In genomic region chr22:39462443-39463147, GRCh38 we compare ENCODE assay signal across 9 cellular contexts. TPM values are rescaled to one million over a fixed set of nuclear protein-coding genes. Genes with fewer than 3 reads are reported as not detected.
DNase-seq lines count a peak whose midpoint lies in the region; ATAC-seq, FAIRE-seq and TF ChIP-seq lines count a peak whose summit lies in the region.
"Had no signal": no experiment of that assay in that cellular context is flagged by ENCODE, and none has a peak within 500 bp of the region (broad histone marks: within the 10 kb centered on the region; RNA-seq: fewer than 3 reads in every experiment).

No MANE protein-coding gene starts in this region.

- peak; percentile 89 for FAIRE-seq in K562 (lab: Jason Lieb, UNC)
- FAIRE-seq: G401.6 had no signal

- no peak overlapping the region for H3K56ac ChIP-seq in IMR-90 (ENCODE audit: extremely low read depth, insufficient read depth, low read length)

- DNase-seq in IMR-90 (no peak), K562 (ENCODE audit: extremely low read depth in 1 of 4, low spot score in 3 of 4) (peak; percentile 52 to 83 (median 67)), left lung (no peak), thoracic aorta (ENCODE audit: low spot score) (no peak), immature natural killer cell (no peak), aorta (no peak)
- DNase-seq in activated T-cell treated with anti-CD3 and anti-CD28 coated beads, Interleukin-2, amount 50 U/mL, for 24 hours = no peak
- DNase-seq: NCI-H1417 treated with DMSO at 0.1 percent for 48 hours had no signal

- H3K9me3 Mint-ChIP-seq in immature natural killer cell = no peaks in the 10 kb centered on the region
- H3K9me3 Mint-ChIP-seq in activated T-cell treated with anti-CD3 and anti-CD28 coated beads, Interleukin-2, amount 50 U/mL, for 24 hours = no peaks in the 10 kb centered on the region

- no peaks in the 10 kb centered on the region for H3K36me3 ChIP-seq in IMR-90 (ENCODE audit: control insufficient read depth, insufficient read depth, low read length)
- H3K36me3 ChIP-seq in K562 (ENCODE audit: control insufficient read depth, insufficient read depth, low read length) = no peaks in the 10 kb centered on the region
- H3K36me3 ChIP-seq in left lung = no peaks in the 10 kb centered on the region
- H3K36me3 ChIP-seq in thoracic aorta = no peaks in the 10 kb centered on the region
- no peaks in the 10 kb centered on the region for H3K36me3 ChIP-seq in aorta (ENCODE audit: control insufficient read depth in 1 of 2, insufficient read depth in 2 of 2, low read length in 1 of 2)

- peaks cover 0 to 5% of the 10 kb centered on the region in 2 donors for H3K4me1 Mint-ChIP-seq in immature natural killer cell
- H3K4me1 Mint-ChIP-seq in activated T-cell treated with anti-CD3 and anti-CD28 coated beads, Interleukin-2, amount 50 U/mL, for 24 hours (ENCODE audit: low read depth) = peaks cover 6% of the 10 kb centered on the region

- no peak overlapping the region for H3K14ac ChIP-seq in IMR-90 (replicated peaks; ENCODE audit: low read depth, low read length)

- no peak overlapping the region for H4K8ac ChIP-seq in IMR-90 (ENCODE audit: low read depth in 2 of 2, low read length in 2 of 2)

- H3K27ac ChIP-seq in IMR-90 (ENCODE audit: insufficient read depth, low read length) (no peak overlapping the region), K562 (ENCODE audit: extremely low read depth, low read depth, low read length) (peak overlapping the region; percentile 63), left lung (peak overlapping the region; percentile 57 to 67), thoracic aorta (no peak overlapping the region), aorta (ENCODE audit: low read depth in 1 of 2, low read length in 2 of 2) (no peak overlapping the region)

- H3K4me3 Mint-ChIP-seq in immature natural killer cell = no peak overlapping the region
- no peak overlapping the region for H3K4me3 Mint-ChIP-seq in activated T-cell treated with anti-CD3 and anti-CD28 coated beads, Interleukin-2, amount 50 U/mL, for 24 hours

- no peak overlapping the region for H4K5ac ChIP-seq in IMR-90 (ENCODE audit: low read depth, low read length)

- H2AFZ ChIP-seq in IMR-90 (replicated peaks; ENCODE audit: low read length, poor library complexity) (peak overlapping the region; percentile 19), K562 (ENCODE audit: low read depth, low read length) (peak overlapping the region; percentile 42; the same call in 1 of the 2 replicates)

- H4K20me1 ChIP-seq in IMR-90 (ENCODE audit: insufficient read depth, low read length) = no peaks in the 10 kb centered on the region
- H4K20me1 ChIP-seq in K562 (replicated peaks; ENCODE audit: control insufficient read depth, insufficient read depth, low read length) = no peaks in the 10 kb centered on the region

- H3K36me3 Mint-ChIP-seq in immature natural killer cell = no peaks in the 10 kb centered on the region
- no peaks in the 10 kb centered on the region for H3K36me3 Mint-ChIP-seq in activated T-cell treated with anti-CD3 and anti-CD28 coated beads, Interleukin-2, amount 50 U/mL, for 24 hours (ENCODE audit: low read depth)

- H4K91ac ChIP-seq in IMR-90 (ENCODE audit: insufficient read depth, low read depth, low read length) = no peak overlapping the region

- in situ Hi-C loops in IMR-90 (cut with MboI; ENCODE audit: low sequenced_read_pairs) = no loop called here
- in situ Hi-C loops in K562 (cut with MboI) = no loop called here

- H3K9me3 ChIP-seq in IMR-90 (ENCODE audit: control insufficient read depth, insufficient read depth, low read length) (no peaks in the 10 kb centered on the region), K562 (replicated peaks; ENCODE audit: control insufficient read depth, insufficient read depth, low read depth, low read length) (no peaks in the 10 kb centered on the region), left lung (no peaks in the 10 kb centered on the region), thoracic aorta (no peaks in the 10 kb centered on the region), aorta (ENCODE audit: control insufficient read depth, low read length) (no peaks in the 10 kb centered on the region)

- no peak overlapping the region for H3K9ac ChIP-seq in IMR-90 (ENCODE audit: low read depth, low read length)
- H3K9ac ChIP-seq in K562 (ENCODE audit: insufficient read depth in 1 of 2, low read depth in 2 of 2, low read length in 2 of 2) = peak overlapping the region; percentile 57 to 88

- TF ChIP-seq RAD21 in IMR-90 (IDR thresholded peaks at IDR 0.05; ENCODE audit: low read length) (no peak), K562 (CRISPR knock-in tag; conservative IDR thresholded peaks at IDR 0.05 in 1 of 2, IDR thresholded peaks at IDR 0.05 in 1 of 2) (peak; percentile 41 to 66; a peak in 3 of 4 replicates)

- CTCF ChIA-PET in IMR-90 (lab: Yijun Ruan, JAX) (interaction anchor here (0.6 kb wide), 1 partner anchor 71 kb away, joined by 3 read pairs; no protein-coding TSS in a partner anchor), K562 (lab: Yijun Ruan, JAX; ENCODE audit: low intra/inter-chr PET ratio) (no interaction called here)

- ATAC-seq in IMR-90 (ENCODE audit: low read depth) = no peak
- peak; percentile 67 for ATAC-seq in K562
- peak; percentile 8 for ATAC-seq in left lung
- peak; percentile 9 for ATAC-seq in thoracic aorta (ENCODE audit: insufficient number of reproducible peaks, low FRiP score, low read depth)
- no peak for ATAC-seq in aorta (ENCODE audit: low FRiP score)

- peaks cover 11 to 18% (median 14%) of the 10 kb centered on the region in 3 donors for H3K27me3 Mint-ChIP-seq in immature natural killer cell (ENCODE audit: low read depth in 3 of 3)
- peaks cover 19% of the 10 kb centered on the region for H3K27me3 Mint-ChIP-seq in activated T-cell treated with anti-CD3 and anti-CD28 coated beads, Interleukin-2, amount 50 U/mL, for 24 hours

- intact Hi-C loops in IMR-90 (cut with micrococcal nuclease) (no loop called here), K562 (cut with micrococcal nuclease) (loop anchor here (5.0 kb wide), 1 partner anchor 55 kb away; no protein-coding TSS in a partner anchor), left lung (cut with DNase I) (no loop called here), aorta (cut with DNase I) (no loop called here)

- H3K4ac ChIP-seq in IMR-90 (ENCODE audit: low read depth, low read length) = no peak overlapping the region

- POLR2A ChIA-PET in IMR-90 (lab: Charles Lee; ENCODE audit: unreplicated experiment) (no interaction called here), K562 (lab: Yijun Ruan, JAX) (interaction anchor here (1.4 to 3.0 kb wide), 3 partner anchors 8 to 58 kb away, joined by 5 to 11 read pairs (median 6); partner anchors contain the start of gene ATF4)

- H3K27ac Mint-ChIP-seq in immature natural killer cell = no peak overlapping the region
- no peak overlapping the region for H3K27ac Mint-ChIP-seq in activated T-cell treated with anti-CD3 and anti-CD28 coated beads, Interleukin-2, amount 50 U/mL, for 24 hours

- dilution Hi-C loops in IMR-90 (cut with HindIII; ENCODE audit: low sequenced_read_pairs, unreplicated experiment) = no loop called here

- H3K9me1 ChIP-seq in IMR-90 (ENCODE audit: insufficient read depth, low read length) (no peaks in the 10 kb centered on the region), K562 (ENCODE audit: control insufficient read depth, insufficient read depth, low read length) (no peaks in the 10 kb centered on the region)

- TF ChIP-seq CTCF in IMR-90 (conservative IDR thresholded peaks at IDR 0.05; ENCODE audit: low read depth, low read length) (no peak), K562 (IDR thresholded peaks at IDR 0.05 in 2 of 3, conservative IDR thresholded peaks at IDR 0.05 in 1 of 3; ENCODE audit: insufficient read depth in 2 of 3, low read depth in 1 of 3, low read length in 3 of 3) (peak; percentile 44 to 58 (median 53); a peak in 5 of 6 replicates), left lung (IDR thresholded peaks at IDR 0.05) (no peak), thoracic aorta (IDR thresholded peaks at IDR 0.05) (no peak)

- H3K18ac ChIP-seq in IMR-90 (ENCODE audit: low read depth, low read length) = no peak overlapping the region

- H2AK5ac ChIP-seq in IMR-90 (ENCODE audit: low read depth, low read length) = no peak overlapping the region

- no peaks in the 10 kb centered on the region for H3K79me1 ChIP-seq in IMR-90 (ENCODE audit: low read depth in 1 of 2, low read length in 2 of 2)

- H3K27me3 ChIP-seq in IMR-90 (ENCODE audit: control insufficient read depth, insufficient read depth, low read length) (peaks cover 29% of the 10 kb centered on the region), K562 (ENCODE audit: control insufficient read depth in 2 of 2, insufficient read depth in 2 of 2, low read length in 2 of 2) (no peaks in the 10 kb centered on the region), left lung (peaks cover 12 to 26% of the 10 kb centered on the region in 2 donors), thoracic aorta (replicated peaks; ENCODE audit: insufficient read depth) (no peaks in the 10 kb centered on the region), aorta (ENCODE audit: control insufficient read depth in 1 of 2, insufficient read depth in 2 of 2, low read length in 1 of 2) (no peaks in the 10 kb centered on the region)

- no peak overlapping the region for H2AK9ac ChIP-seq in IMR-90 (replicated peaks; ENCODE audit: low read depth, low read length, poor library complexity)

- no peak overlapping the region for H3K4me3 ChIP-seq in IMR-90 (ENCODE audit: insufficient read depth, low read depth, low read length)
- H3K4me3 ChIP-seq in K562 = no peak overlapping the region
- H3K4me3 ChIP-seq in left lung = no peak overlapping the region
- H3K4me3 ChIP-seq in thoracic aorta = no peak overlapping the region
- H3K4me3 ChIP-seq in aorta (ENCODE audit: low read length in 2 of 2) = no peak overlapping the region

- BruUV-seq in IMR-90 (replicated peaks; lab: Mats Ljungman, UMichigan) (no TSS peak), K562 (replicated peaks; lab: Mats Ljungman, UMichigan) (no TSS peak)

- no peak for TF ChIP-seq EP300 in K562 (IDR thresholded peaks at IDR 0.05; ENCODE audit: low read length)

- TF ChIP-seq POLR2A in IMR-90 (IDR thresholded peaks at IDR 0.05; ENCODE audit: low read depth, low read length) (no peak), K562 (conservative IDR thresholded peaks at IDR 0.05) (no peak)

- 45% methylated on average over 2 of the region's 13 CpGs; no CpG with 5 or more reads in 1 of the 2 experiments for WGBS in IMR-90 (ENCODE audit: extremely low coverage in 2 of 2, insufficient read length in 1 of 2), 2 experiments
- 21% methylated on average over 13 of the region's 13 CpGs for WGBS in K562 (ENCODE audit: insufficient coverage, low coverage, missing lambda C conversion rate)
- 71 to 78% methylated on average over 13 of the region's 13 CpGs for WGBS in aorta, 2 donors

- no peak overlapping the region for H3K23ac ChIP-seq in IMR-90 (ENCODE audit: low read depth, low read length)

- H2BK20ac ChIP-seq in IMR-90 (ENCODE audit: low read depth, low read length) = no peak overlapping the region

- no peak overlapping the region for H2BK15ac ChIP-seq in IMR-90 (ENCODE audit: low read depth, low read length)

- H3K79me2 ChIP-seq in K562 (ENCODE audit: control insufficient read depth, insufficient read depth, low read length) = peaks cover 76% of the 10 kb centered on the region

- no peak overlapping the region for H3K4me2 ChIP-seq in IMR-90 (ENCODE audit: low read depth, low read length)
- peak overlapping the region; percentile 39; the same call in 1 of the 2 replicates for H3K4me2 ChIP-seq in K562 (ENCODE audit: insufficient read depth, low read length)

- H2BK120ac ChIP-seq in IMR-90 (ENCODE audit: low read depth, low read length) = no peak overlapping the region

- H2BK5ac ChIP-seq in IMR-90 (ENCODE audit: low read depth, low read length, poor library complexity, severe bottlenecking) = no peak overlapping the region

- H3K4me1 ChIP-seq in IMR-90 (ENCODE audit: control insufficient read depth, insufficient read depth, low read length) (no peaks in the 10 kb centered on the region), K562 (replicated peaks in 1 of 2; ENCODE audit: control insufficient read depth in 2 of 2, insufficient read depth in 2 of 2, low read length in 2 of 2) (peaks cover 47 to 79% of the 10 kb centered on the region in 2 experiments), left lung (peaks cover 3 to 18% of the 10 kb centered on the region in 2 donors), thoracic aorta (ENCODE audit: control insufficient read depth in 1 of 2, low read depth in 2 of 2) (peaks cover 0 to 7% of the 10 kb centered on the region in 2 donors), aorta (ENCODE audit: control insufficient read depth in 1 of 2, insufficient read depth in 2 of 2, low read length in 2 of 2) (no peaks in the 10 kb centered on the region)

RNA-seq across cellular contexts. Expression of gene MGAT3, which starts 5.8 kb away (rescaled TPM):
- total RNA-seq in IMR-90 (2012; rRNA removed) = 0.28 and 0.36 TPM in 2 replicates
- 1.1 TPM in 2 replicates for polyA plus RNA-seq in IMR-90 (2012; rRNA removed)
- 0.38 and 0.99 TPM in 2 replicates for polyA plus RNA-seq in IMR-90 (2012; cell fraction: cytosol; rRNA removed)
- polyA plus RNA-seq in IMR-90 (2012; cell fraction: nucleus; rRNA removed; ENCODE audit: low replicate concordance) = 1.0 and 1.5 TPM in 2 replicates
- 6.4 and 13.2 TPM in 2 replicates for total RNA-seq in K562 (2011; cell fraction: chromatin; rRNA removed; ENCODE audit: low replicate concordance)
- 12.2 and 15.0 TPM in 2 replicates for total RNA-seq in K562 (2011; cell fraction: nucleolus; rRNA removed)
- 10.2 and 10.6 TPM in 2 replicates for total RNA-seq in K562 (2011; cell fraction: nucleoplasm; rRNA removed)
- total RNA-seq in K562 (2014; rRNA removed) = 4.6 and 5.7 TPM in 2 replicates
- 2.8 and 3.5 TPM in 2 replicates for total RNA-seq in K562 (2014; rRNA removed; fragmentation: Illumina TruSeq; extraction: Trizol)
- 4.3 and 4.6 TPM in 2 replicates for total RNA-seq in K562 (2015; rRNA removed; fragmentation: Illumina TruSeq; extraction: Trizol)
- 11.4 and 11.5 TPM in 2 replicates for total RNA-seq in K562 (2021)
- polyA plus RNA-seq in K562 (2011; rRNA removed) = 6.6 and 6.8 TPM in 2 replicates
- polyA plus RNA-seq in K562 (2011; cell fraction: cytosol; rRNA removed) = 8.2 and 17.9 TPM in 2 replicates
- polyA plus RNA-seq in K562 (2011; cell fraction: nucleus; rRNA removed) = 6.0 and 12.6 TPM in 2 replicates
- 4.6 and 7.2 TPM in 2 replicates for polyA plus RNA-seq in K562 (2012)
- 4.2 and 5.4 TPM in 2 replicates for polyA plus RNA-seq in K562 (2014; fragmentation: Illumina TruSeq; extraction: Trizol)
- under 1 TPM; 0.10 to 0.18 TPM for polyA plus RNA-seq in K562 (2014; fragmentation: Nextera tagmentation; extraction: Ambion mirVana)
- 6.0 and 7.0 TPM in 2 replicates for polyA plus RNA-seq in K562 (2014; rRNA removed)
- 10.3 and 15.4 TPM in 2 replicates for polyA minus RNA-seq in K562 (2011; rRNA and poly(A)+ RNA removed)
- 18.6 and 19.4 TPM in 2 replicates for polyA minus RNA-seq in K562 (2011; cell fraction: cytosol; rRNA and poly(A)+ RNA removed)
- polyA minus RNA-seq in K562 (2011; cell fraction: nucleus; rRNA and poly(A)+ RNA removed) = 4.6 and 5.1 TPM in 2 replicates
- total RNA-seq in left lung = 1 to 10 TPM; 6.7 to 8.8 TPM
- total RNA-seq in thoracic aorta = 1 to 10 TPM; 1.1 to 3.2 TPM
- polyA plus RNA-seq in immature natural killer cell = not detected
- 10 to 100 TPM in 1 of 2 donors, 1 to 10 TPM in 1; 2.5 to 11.0 TPM for total RNA-seq in aorta
- polyA plus RNA-seq in aorta = 1 to 10 TPM in 1 of 2 donors, under 1 TPM in 1; 0.26 to 1.1 TPM

RNA-seq across cellular contexts. Expression of gene MIEF1, which starts 39.5 kb away (rescaled TPM):
- 9.7 and 12.2 TPM in 2 replicates for total RNA-seq in IMR-90 (2012; rRNA removed)
- polyA plus RNA-seq in IMR-90 (2012; rRNA removed) = 15.0 and 16.9 TPM in 2 replicates
- polyA plus RNA-seq in IMR-90 (2012; cell fraction: cytosol; rRNA removed) = 9.7 and 13.5 TPM in 2 replicates
- 8.6 and 12.3 TPM in 2 replicates for polyA plus RNA-seq in IMR-90 (2012; cell fraction: nucleus; rRNA removed; ENCODE audit: low replicate concordance)
- total RNA-seq in K562 (2011; cell fraction: chromatin; rRNA removed; ENCODE audit: low replicate concordance) = 31.0 and 48.3 TPM in 2 replicates
- 30.9 and 36.7 TPM in 2 replicates for total RNA-seq in K562 (2011; cell fraction: nucleolus; rRNA removed)
- total RNA-seq in K562 (2011; cell fraction: nucleoplasm; rRNA removed) = 33.9 and 34.4 TPM in 2 replicates
- total RNA-seq in K562 (2014; rRNA removed) = 25.5 and 28.3 TPM in 2 replicates
- total RNA-seq in K562 (2014; rRNA removed; fragmentation: Illumina TruSeq; extraction: Trizol) = 28.6 and 29.0 TPM in 2 replicates
- 26.8 and 27.1 TPM in 2 replicates for total RNA-seq in K562 (2015; rRNA removed; fragmentation: Illumina TruSeq; extraction: Trizol)
- 51.8 and 54.3 TPM in 2 replicates for total RNA-seq in K562 (2021)
- polyA plus RNA-seq in K562 (2011; rRNA removed) = 20.0 and 21.7 TPM in 2 replicates
- polyA plus RNA-seq in K562 (2011; cell fraction: cytosol; rRNA removed) = 23.2 and 29.6 TPM in 2 replicates
- 13.3 and 18.3 TPM in 2 replicates for polyA plus RNA-seq in K562 (2011; cell fraction: nucleus; rRNA removed)
- 23.3 and 33.4 TPM in 2 replicates for polyA plus RNA-seq in K562 (2012)
- polyA plus RNA-seq in K562 (2014; fragmentation: Illumina TruSeq; extraction: Trizol) = 37.7 and 40.8 TPM in 2 replicates
- polyA plus RNA-seq in K562 (2014; fragmentation: Nextera tagmentation; extraction: Ambion mirVana) = 10 to 100 TPM; 10.9 to 13.1 TPM
- polyA plus RNA-seq in K562 (2014; rRNA removed) = 23.6 and 29.1 TPM in 2 replicates
- polyA minus RNA-seq in K562 (2011; rRNA and poly(A)+ RNA removed) = 31.6 and 37.3 TPM in 2 replicates
- 23.3 and 24.0 TPM in 2 replicates for polyA minus RNA-seq in K562 (2011; cell fraction: cytosol; rRNA and poly(A)+ RNA removed)
- polyA minus RNA-seq in K562 (2011; cell fraction: nucleus; rRNA and poly(A)+ RNA removed) = 13.6 and 15.8 TPM in 2 replicates
- 10 to 100 TPM; 16.1 to 27.2 TPM for total RNA-seq in left lung
- total RNA-seq in thoracic aorta = 10 to 100 TPM; 18.8 to 36.9 TPM
- 10 to 100 TPM; 13.8 to 30.5 (median 18.4) TPM for polyA plus RNA-seq in immature natural killer cell
- total RNA-seq in aorta = 10 to 100 TPM; 15.5 to 20.1 TPM
- 1 to 10 TPM; 8.0 to 8.3 TPM for polyA plus RNA-seq in aorta

RNA-seq across cellular contexts. Expression of gene ATF4, which starts 57.8 kb away (rescaled TPM):
- 136 and 148 TPM in 2 replicates for total RNA-seq in IMR-90 (2012; rRNA removed)
- polyA plus RNA-seq in IMR-90 (2012; rRNA removed) = 662 and 949 TPM in 2 replicates
- 533 and 881 TPM in 2 replicates for polyA plus RNA-seq in IMR-90 (2012; cell fraction: cytosol; rRNA removed)
- polyA plus RNA-seq in IMR-90 (2012; cell fraction: nucleus; rRNA removed; ENCODE audit: low replicate concordance) = 1,013 and 1,510 TPM in 2 replicates
- total RNA-seq in K562 (2011; cell fraction: chromatin; rRNA removed; ENCODE audit: low replicate concordance) = 183 and 296 TPM in 2 replicates
- 255 and 271 TPM in 2 replicates for total RNA-seq in K562 (2011; cell fraction: nucleolus; rRNA removed)
- 227 and 246 TPM in 2 replicates for total RNA-seq in K562 (2011; cell fraction: nucleoplasm; rRNA removed)
- 311 and 355 TPM in 2 replicates for total RNA-seq in K562 (2014; rRNA removed)
- total RNA-seq in K562 (2014; rRNA removed; fragmentation: Illumina TruSeq; extraction: Trizol) = 320 and 405 TPM in 2 replicates
- total RNA-seq in K562 (2015; rRNA removed; fragmentation: Illumina TruSeq; extraction: Trizol) = 153 and 156 TPM in 2 replicates
- total RNA-seq in K562 (2021) = 308 and 361 TPM in 2 replicates
- polyA plus RNA-seq in K562 (2011; rRNA removed) = 669 and 756 TPM in 2 replicates
- polyA plus RNA-seq in K562 (2011; cell fraction: cytosol; rRNA removed) = 757 and 998 TPM in 2 replicates
- polyA plus RNA-seq in K562 (2011; cell fraction: nucleus; rRNA removed) = 651 and 768 TPM in 2 replicates
- polyA plus RNA-seq in K562 (2012) = 264 and 832 TPM in 2 replicates
- polyA plus RNA-seq in K562 (2014; fragmentation: Illumina TruSeq; extraction: Trizol) = 528 and 598 TPM in 2 replicates
- polyA plus RNA-seq in K562 (2014; fragmentation: Nextera tagmentation; extraction: Ambion mirVana) = 100 to 1,000 TPM in 1 of 2 experiments, 10 to 100 TPM in 1; 93.1 to 125 TPM
- polyA plus RNA-seq in K562 (2014; rRNA removed) = 638 and 723 TPM in 2 replicates
- polyA minus RNA-seq in K562 (2011; rRNA and poly(A)+ RNA removed) = 190 and 217 TPM in 2 replicates
- 89.9 and 115 TPM in 2 replicates for polyA minus RNA-seq in K562 (2011; cell fraction: cytosol; rRNA and poly(A)+ RNA removed)
- 99.2 and 197 TPM in 2 replicates for polyA minus RNA-seq in K562 (2011; cell fraction: nucleus; rRNA and poly(A)+ RNA removed)
- 100 to 1,000 TPM; 204 to 308 TPM for total RNA-seq in left lung
- total RNA-seq in thoracic aorta = 100 to 1,000 TPM; 301 to 320 TPM
- 100 to 1,000 TPM in 1 of 3 donors, 10 to 100 TPM in 2; 48.9 to 113 (median 69.4) TPM for polyA plus RNA-seq in immature natural killer cell
- total RNA-seq in aorta = 100 to 1,000 TPM; 305 to 381 TPM
- 100 to 1,000 TPM; 515 to 759 TPM for polyA plus RNA-seq in aorta

Comparison
In these comparisons a context has a peak if more than half of its experiments do, and no peak if none do; other contexts are left out.
1. ATAC-seq: peak in K562 (single experiment), left lung (single experiment) and thoracic aorta (single experiment); none in IMR-90 (single experiment) and aorta (single experiment).
2. DNase-seq: peak in K562 (4 of 4); none in IMR-90 (single experiment), left lung (0 of 2), thoracic aorta (single experiment), immature natural killer cell (0 of 3), aorta (0 of 2) and activated T-cell treated with anti-CD3 and anti-CD28 coated beads, Interleukin-2, amount 50 U/mL, for 24 hours (single experiment).
3. H3K27ac ChIP-seq: peak in K562 (single experiment) and left lung (2 of 2); none in IMR-90 (single experiment), thoracic aorta (0 of 2) and aorta (0 of 2).
4. CTCF ChIP-seq: peak in K562 (3 of 3); none in IMR-90 (single experiment), left lung (0 of 2) and thoracic aorta (single experiment).